22 cellular contexts compared by ENCODE assay signal in the genomic region with DNA sequence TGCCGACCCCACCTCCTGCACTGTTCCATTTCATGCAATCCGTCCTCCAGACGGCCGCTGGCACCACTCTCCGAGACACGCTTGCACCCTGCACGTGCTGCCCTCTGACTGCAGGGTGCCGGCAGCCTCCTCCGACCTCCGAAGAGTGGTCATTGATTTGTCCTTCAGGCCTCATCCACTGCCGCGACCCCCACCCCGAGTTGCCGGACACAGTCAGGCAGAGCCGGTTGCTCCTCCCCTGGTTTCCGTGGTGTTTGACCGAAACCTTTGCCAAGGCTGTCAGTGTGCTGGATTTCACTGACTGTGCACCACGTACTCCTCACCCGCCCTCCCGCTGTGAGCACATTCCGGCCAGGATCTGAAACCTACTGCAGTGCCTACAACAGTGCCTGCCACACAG.
DNase-seq lines count a peak whose midpoint lies in the region; ATAC-seq and TF ChIP-seq lines count a peak whose summit lies in the region.
"Had no signal": no experiment of that assay in that cellular context is flagged by ENCODE, and none has a peak within 500 bp of the region (broad histone marks: within the 10 kb centered on the region; RNA-seq: fewer than 3 reads in every experiment).

No MANE protein-coding gene starts in this region.

- ATAC-seq in omental fat pad (ENCODE audit: low FRiP score) (peak; percentile 57), GM21423 (IDR thresholded peaks at IDR 0.05; ENCODE audit: unreplicated experiment) (no peak)
- ATAC-seq in activated T-cell treated with anti-CD3 and anti-CD28 coated beads, Interleukin-2, amount 50 U/mL, for 72 hours (replicated peaks in 1 of 2), result no peak
- ATAC-seq: K562 had no signal

- H3K36me3 Mint-ChIP-seq in activated T-cell treated with anti-CD3 and anti-CD28 coated beads, Interleukin-2, amount 50 U/mL, for 72 hours (ENCODE audit: insufficient read depth in 2 of 2), result no peaks in the 10 kb centered on the region
- H3K36me3 Mint-ChIP-seq: activated naive CD4-positive, alpha-beta T cell treated with anti-CD3 and anti-CD28 coated beads, Interleukin-2, amount 10 ng/mL, durations not matched to agents 7 days and 5 days; memory B cell had no signal

- no peak overlapping the region for H3K4me3 ChIP-seq in brain microvascular endothelial cell (ENCODE audit: low read depth, low read length)
- H3K4me3 ChIP-seq: K562, stomach had no signal

- DNase-seq in G401 (ENCODE audit: low spot score), result peak; percentile 44
- peak; percentile 22 for DNase-seq in brain microvascular endothelial cell
- peak; percentile 46 for DNase-seq in kidney tubule cell (ENCODE audit: low spot score)
- DNase-seq in omental fat pad (ENCODE audit: low spot score), result no peak
- no peak for DNase-seq in 8988T
- no peak for DNase-seq in stimulated activated CD4-positive, alpha-beta T cell treated with anti-CD3 and anti-CD28 coated beads, Interleukin-15, amount 100 ng/mL, for 24 hours
- no peak for DNase-seq in activated T-cell treated with anti-CD3 and anti-CD28 coated beads, Interleukin-2, amount 50 U/mL, for 72 hours
- DNase-seq: activated CD4-positive, alpha-beta memory T cell treated with anti-CD3 and anti-CD28 coated beads, Interleukin-2, amount 10 ng/mL, durations not matched to agents 7 days and 5 days; activated naive CD4-positive, alpha-beta T cell treated with anti-CD3 and anti-CD28 coated beads, Interleukin-2, amount 10 ng/mL, durations not matched to agents 7 days and 5 days; activated T-cell treated with anti-CD3 and anti-CD28 coated beads, Interleukin-2, amount 50 U/mL, for 1 hour; dermis blood vessel endothelial cell; DMS53; HCEC 1CT; MV-4-11; NCI-H1930; SHP77; stomach; T-helper 1 cell had no signal

- TF ChIP-seq CTCF in brain microvascular endothelial cell (IDR thresholded peaks at IDR 0.05; ENCODE audit: low read depth, low read length, missing control alignments), result no peak
- no peak for TF ChIP-seq CTCF in omental fat pad (IDR thresholded peaks at IDR 0.05)

- no peak overlapping the region for H3K4me3 Mint-ChIP-seq in activated T-cell treated with anti-CD3 and anti-CD28 coated beads, Interleukin-2, amount 50 U/mL, for 72 hours
- H3K4me3 Mint-ChIP-seq: activated CD4-positive, alpha-beta memory T cell treated with anti-CD3 and anti-CD28 coated beads, Interleukin-2, amount 10 ng/mL, durations not matched to agents 7 days and 5 days; activated naive CD4-positive, alpha-beta T cell treated with anti-CD3 and anti-CD28 coated beads, Interleukin-2, amount 10 ng/mL, durations not matched to agents 7 days and 5 days; memory B cell had no signal

- H3K9me3 Mint-ChIP-seq in activated T-cell treated with anti-CD3 and anti-CD28 coated beads, Interleukin-2, amount 50 U/mL, for 72 hours, result no peaks in the 10 kb centered on the region
- H3K9me3 Mint-ChIP-seq: activated CD4-positive, alpha-beta memory T cell treated with anti-CD3 and anti-CD28 coated beads, Interleukin-2, amount 10 ng/mL, durations not matched to agents 7 days and 5 days; activated naive CD4-positive, alpha-beta T cell treated with anti-CD3 and anti-CD28 coated beads, Interleukin-2, amount 10 ng/mL, durations not matched to agents 7 days and 5 days; memory B cell had no signal

- peaks cover 13% of the 10 kb centered on the region for H3K27me3 ChIP-seq in brain microvascular endothelial cell (replicated peaks)

- H3K27ac ChIP-seq in brain microvascular endothelial cell, result no peak overlapping the region
- H3K27ac ChIP-seq: epithelial cell of prostate, stomach had no signal

- no peaks in the 10 kb centered on the region for H3K36me3 ChIP-seq in brain microvascular endothelial cell (replicated peaks)
- H3K36me3 ChIP-seq: stomach had no signal

- peaks cover 38% of the 10 kb centered on the region for H3K27me3 Mint-ChIP-seq in activated T-cell treated with anti-CD3 and anti-CD28 coated beads, Interleukin-2, amount 50 U/mL, for 72 hours (ENCODE audit: low read depth)

- H3K27ac Mint-ChIP-seq in activated T-cell treated with anti-CD3 and anti-CD28 coated beads, Interleukin-2, amount 50 U/mL, for 72 hours, result no peak overlapping the region
- H3K27ac Mint-ChIP-seq: activated CD4-positive, alpha-beta memory T cell treated with anti-CD3 and anti-CD28 coated beads, Interleukin-2, amount 10 ng/mL, durations not matched to agents 7 days and 5 days; activated naive CD4-positive, alpha-beta T cell treated with anti-CD3 and anti-CD28 coated beads, Interleukin-2, amount 10 ng/mL, durations not matched to agents 7 days and 5 days; memory B cell had no signal

- H3K4me1 Mint-ChIP-seq in activated T-cell treated with anti-CD3 and anti-CD28 coated beads, Interleukin-2, amount 50 U/mL, for 72 hours (ENCODE audit: low read depth), result peaks cover 5% of the 10 kb centered on the region
- H3K4me1 Mint-ChIP-seq: activated CD4-positive, alpha-beta memory T cell treated with anti-CD3 and anti-CD28 coated beads, Interleukin-2, amount 10 ng/mL, durations not matched to agents 7 days and 5 days; activated naive CD4-positive, alpha-beta T cell treated with anti-CD3 and anti-CD28 coated beads, Interleukin-2, amount 10 ng/mL, durations not matched to agents 7 days and 5 days had no signal

- in situ Hi-C loops in G401 (cut with HindIII; ENCODE audit: low sequenced_read_pairs), result no loop called here
- in situ Hi-C loops in brain microvascular endothelial cell (cut with HindIII; ENCODE audit: low pct_ligation_motif_present, low sequenced_read_pairs), result no loop called here

Comparison
In these comparisons a context has a peak if more than half of its experiments do, and no peak if none do; other contexts are left out.
1. DNase-seq: peak in G401 (single experiment), brain microvascular endothelial cell (single experiment) and kidney tubule cell (single experiment); none in omental fat pad (single experiment), 8988T (single experiment), stimulated activated CD4-positive, alpha-beta T cell treated with anti-CD3 and anti-CD28 coated beads, Interleukin-15, amount 100 ng/mL, for 24 hours (single experiment) and activated T-cell treated with anti-CD3 and anti-CD28 coated beads, Interleukin-2, amount 50 U/mL, for 72 hours (0 of 2).